Comparison of ENCODE assay signal across 9 cellular contexts in genomic region chr14:66403183-66403582, GRCh38.
DNase-seq lines count a peak whose midpoint lies in the region; ATAC-seq and TF ChIP-seq lines count a peak whose summit lies in the region.
"Had no signal": no experiment of that assay in that cellular context is flagged by ENCODE, and none has a peak within 500 bp of the region (broad histone marks: within the 10 kb centered on the region; RNA-seq: fewer than 3 reads in every experiment).

No MANE protein-coding gene starts in this region.

- H3K4me1 Mint-ChIP-seq in WTC11: peaks cover 9% of the 10 kb centered on the region

- intact Hi-C loops in cardiac septum (cut with DNase I): loop anchor here (10.0 kb wide), 1 partner anchor 342 kb away; no protein-coding TSS in a partner anchor

- TF ChIP-seq CTCF in cardiac muscle cell (IDR thresholded peaks at IDR 0.05; ENCODE audit: low read depth, low read length) (peak; percentile 36), Loucy (conservative IDR thresholded peaks at IDR 0.05; ENCODE audit: low read length) (peak; percentile 77), WTC11 (IDR thresholded peaks at IDR 0.05) (no peak)

- H3K9me3 ChIP-seq in cardiac muscle cell (ENCODE audit: low read depth): no peaks in the 10 kb centered on the region
- no peaks in the 10 kb centered on the region for H3K9me3 ChIP-seq in Loucy (ENCODE audit: insufficient read depth, low read depth, low read length)

- CTCF ChIA-PET in WTC11 (lab: Charles Lee): interaction anchor here (0.6 to 3.9 kb wide), 14 partner anchors 8 to 1239 kb away, joined by 3 to 49 read pairs (median 3); no protein-coding TSS in a partner anchor

- H2AFZ ChIP-seq in Loucy (ENCODE audit: low read length): peak overlapping the region; percentile 77

- peak in 1 of 2 donors; percentile 53 for DNase-seq in cardiac muscle cell (ENCODE audit: low read depth in 1 of 2, low spot score in 1 of 2)
- no peak for DNase-seq in cardiac septum (ENCODE audit: low spot score)
- no peak for DNase-seq in WTC11 (ENCODE audit: low spot score)
- no peak for DNase-seq in left lobe of liver (ENCODE audit: low spot score)
- DNase-seq in UCSD-AML1 (lab: John Stamatoyannopoulos, UW; ENCODE audit: unreplicated experiment): no peak

- ATAC-seq in WTC11: peak; percentile 68
- ATAC-seq in left lobe of liver: peak; percentile 88
- no peak for ATAC-seq in HG02970 (IDR thresholded peaks at IDR 0.05; ENCODE audit: low FRiP score, unreplicated experiment)
- ATAC-seq in GM18873 (IDR thresholded peaks at IDR 0.05; ENCODE audit: low FRiP score, unreplicated experiment): no peak

- no peaks in the 10 kb centered on the region for H4K20me1 ChIP-seq in Loucy (ENCODE audit: insufficient read depth, low read length, poor library complexity, severe bottlenecking)

- no peaks in the 10 kb centered on the region for H3K27me3 Mint-ChIP-seq in WTC11 (ENCODE audit: low read depth)

- H3K9ac ChIP-seq in Loucy (ENCODE audit: low read depth, low read length, poor library complexity, severe bottlenecking): no peak overlapping the region

- no peaks in the 10 kb centered on the region for H3K9me2 ChIP-seq in Loucy (replicated peaks; ENCODE audit: low read depth, low read length)

- POLR2A ChIA-PET in WTC11 (lab: Charles Lee): no interaction called here

- H3K36me3 Mint-ChIP-seq in WTC11: no peaks in the 10 kb centered on the region
- H3K36me3 Mint-ChIP-seq: activated naive CD4-positive, alpha-beta T cell treated with anti-CD3 and anti-CD28 coated beads, Interleukin-2, amount 50 U/mL, for 72 hours had no signal

- H3K9me3 Mint-ChIP-seq in WTC11: no peaks in the 10 kb centered on the region
- H3K9me3 Mint-ChIP-seq: activated naive CD4-positive, alpha-beta T cell treated with anti-CD3 and anti-CD28 coated beads, Interleukin-2, amount 50 U/mL, for 72 hours had no signal

- H3K4me1 ChIP-seq in cardiac muscle cell (ENCODE audit: low read depth) (no peaks in the 10 kb centered on the region), Loucy (ENCODE audit: insufficient read depth, low read length, poor library complexity, severe bottlenecking) (peaks cover 23% of the 10 kb centered on the region)

- no peak overlapping the region for H3K4me3 Mint-ChIP-seq in WTC11

- H3K27ac ChIP-seq in cardiac muscle cell: no peak overlapping the region

- H3K27me3 ChIP-seq in cardiac muscle cell (no peaks in the 10 kb centered on the region), Loucy (ENCODE audit: insufficient read depth, low read length, poor library complexity, severe bottlenecking) (no peaks in the 10 kb centered on the region)

- no peaks in the 10 kb centered on the region for H3F3A ChIP-seq in Loucy (ENCODE audit: low read depth)

- peak overlapping the region; percentile 54 for H3K4me2 ChIP-seq in Loucy (ENCODE audit: low read depth, low read length, poor library complexity, severe bottlenecking)

- H3K4me3 ChIP-seq in cardiac muscle cell (no peak overlapping the region), Loucy (ENCODE audit: low read length, poor library complexity, severe bottlenecking) (peak overlapping the region; percentile 37)

- H3K27ac Mint-ChIP-seq in WTC11: no peak overlapping the region
- H3K27ac Mint-ChIP-seq: activated naive CD4-positive, alpha-beta T cell treated with anti-CD3 and anti-CD28 coated beads, Interleukin-2, amount 50 U/mL, for 72 hours had no signal

- H3K36me3 ChIP-seq in cardiac muscle cell (no peaks in the 10 kb centered on the region), Loucy (ENCODE audit: insufficient read depth, low read length) (no peaks in the 10 kb centered on the region)

- H3K79me2 ChIP-seq in Loucy (ENCODE audit: insufficient read depth, low read length): no peaks in the 10 kb centered on the region

TF ChIP-seq in WTC11, 78 proteins besides CTCF, POLR2A, EP300 and RAD21:
- TF ChIP-seq TCF7 (CRISPR knock-in tag; IDR thresholded peaks at IDR 0.05; ENCODE audit: low read depth) (no peak), ZNF317 (CRISPR knock-in tag; IDR thresholded peaks at IDR 0.05; ENCODE audit: borderline replicate concordance, low read depth) (peak; percentile 75)
TF ChIP-seq in WTC11: peak in this region for 1.

Comparison
In these comparisons a context has a peak if more than half of its experiments do, and no peak if none do; other contexts are left out.
1. ATAC-seq: peak in WTC11 (single experiment) and left lobe of liver (single experiment); none in HG02970 (single experiment) and GM18873 (single experiment).